Comparison of ENCODE assay signal across 21 cellular contexts in the genomic region with DNA sequence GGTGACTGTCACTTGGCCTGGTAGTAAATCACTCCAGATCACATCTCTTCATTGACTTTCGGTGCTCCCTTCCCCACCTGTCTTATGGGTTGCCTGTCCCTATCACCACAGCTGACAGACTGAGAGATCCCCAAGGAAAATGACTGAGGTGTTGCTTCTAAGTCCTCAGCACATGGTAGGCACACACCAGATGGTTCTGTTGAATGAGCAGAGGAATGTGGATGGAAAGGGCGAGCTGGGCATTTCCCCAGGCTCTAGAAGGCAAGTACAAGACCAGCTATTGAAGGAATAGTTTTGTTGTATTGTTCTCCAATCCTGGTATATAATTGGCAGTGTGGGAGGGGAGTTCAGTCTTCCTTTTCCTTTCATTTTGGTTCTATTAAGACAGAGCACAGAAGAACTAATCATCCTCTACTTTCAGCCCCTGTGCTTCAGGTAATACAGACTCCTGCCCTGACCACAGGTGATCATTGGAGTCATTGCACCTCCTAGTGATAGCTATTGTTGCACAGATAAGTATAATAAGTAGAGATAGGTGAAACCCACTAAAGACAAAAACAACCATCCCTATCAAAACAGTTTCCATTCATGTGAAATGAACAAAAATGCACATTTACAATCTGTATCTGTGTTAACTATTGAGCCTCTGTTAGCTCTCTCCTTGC.
DNase-seq lines count a peak whose midpoint lies in the region; ATAC-seq, FAIRE-seq and TF ChIP-seq lines count a peak whose summit lies in the region.
"Had no signal": no experiment of that assay in that cellular context is flagged by ENCODE, and none has a peak within 500 bp of the region (broad histone marks: within the 10 kb centered on the region; RNA-seq: fewer than 3 reads in every experiment).

No MANE protein-coding gene starts in this region.

- intact Hi-C loops in left lung (cut with DNase I), result no loop called here

- H3K4me1 Mint-ChIP-seq in endodermal cell, result peaks cover 15% of the 10 kb centered on the region
- H3K4me1 Mint-ChIP-seq: CD14-positive monocyte; stimulated activated naive CD8-positive, alpha-beta T cell treated with anti-CD3 and anti-CD28 coated beads, Interleukin-15, amount 100 ng/mL, for 72 hours had no signal

- no peak overlapping the region for H3K27ac Mint-ChIP-seq in endodermal cell
- H3K27ac Mint-ChIP-seq: activated T-cell treated with anti-CD3 and anti-CD28 coated beads, Interleukin-2, amount 50 U/mL, for 24 hours; CD14-positive monocyte; stimulated activated naive CD8-positive, alpha-beta T cell treated with anti-CD3 and anti-CD28 coated beads, Interleukin-15, amount 100 ng/mL, for 72 hours had no signal

- H3K4me1 ChIP-seq in endodermal cell (ENCODE audit: control insufficient read depth, insufficient read depth, low read length), result no peaks in the 10 kb centered on the region
- H3K4me1 ChIP-seq in left lung, result no peaks in the 10 kb centered on the region
- H3K4me1 ChIP-seq: A549, uterus had no signal

- no peaks in the 10 kb centered on the region for H3K9me3 Mint-ChIP-seq in endodermal cell
- H3K9me3 Mint-ChIP-seq: activated T-cell treated with anti-CD3 and anti-CD28 coated beads, Interleukin-2, amount 50 U/mL, for 24 hours; stimulated activated naive CD8-positive, alpha-beta T cell treated with anti-CD3 and anti-CD28 coated beads, Interleukin-15, amount 100 ng/mL, for 72 hours had no signal

- TF ChIP-seq POLR2A in GM12892 (IDR thresholded peaks at IDR 0.05; ENCODE audit: low read depth, low read length), result no peak

- H3K36me3 ChIP-seq in endodermal cell (ENCODE audit: control insufficient read depth, insufficient read depth, low read length), result no peaks in the 10 kb centered on the region
- H3K36me3 ChIP-seq in left lung, result no peaks in the 10 kb centered on the region
- H3K36me3 ChIP-seq: brain microvascular endothelial cell, uterus had no signal

- H3K36me3 Mint-ChIP-seq in endodermal cell (ENCODE audit: low read depth), result no peaks in the 10 kb centered on the region
- H3K36me3 Mint-ChIP-seq: CD14-positive monocyte had no signal

- H3K4me3 ChIP-seq in endodermal cell (ENCODE audit: low read length) (peak overlapping the region; percentile 79), left lung (no peak overlapping the region)
- H3K4me3 ChIP-seq: A549, uterus had no signal

- ATAC-seq in left lung (peak; percentile 39), HG03354 (IDR thresholded peaks at IDR 0.05; ENCODE audit: poor library complexity, severe bottlenecking, unreplicated experiment) (no peak)
- ATAC-seq: A549, left ventricle myocardium superior, Panc1 had no signal

- H3K27me3 ChIP-seq in endodermal cell (ENCODE audit: control insufficient read depth, insufficient read depth, low read length, poor library complexity, severe bottlenecking) (peaks cover 12% of the 10 kb centered on the region), left lung (peaks cover 3 to 35% of the 10 kb centered on the region in 2 donors)

- peak overlapping the region; percentile 54 for H3K4me3 Mint-ChIP-seq in endodermal cell
- H3K4me3 Mint-ChIP-seq: activated T-cell treated with anti-CD3 and anti-CD28 coated beads, Interleukin-2, amount 50 U/mL, for 24 hours; stimulated activated naive CD8-positive, alpha-beta T cell treated with anti-CD3 and anti-CD28 coated beads, Interleukin-15, amount 100 ng/mL, for 72 hours had no signal

- H3K9ac ChIP-seq in endodermal cell (ENCODE audit: extremely low read depth, low read length, poor library complexity, severe bottlenecking), result no peak overlapping the region

- H3K27ac ChIP-seq in endodermal cell (ENCODE audit: low read depth, low read length), result no peak overlapping the region
- H3K27ac ChIP-seq in left lung, result no peak overlapping the region
- H3K27ac ChIP-seq: A549, brain microvascular endothelial cell, uterus had no signal

- FAIRE-seq in urothelium cell line (lab: Jason Lieb, UNC) (peak; percentile 23), GM12892 (lab: Jason Lieb, UNC) (no peak)
- FAIRE-seq: A549 had no signal

- H3K9me3 ChIP-seq in endodermal cell (ENCODE audit: control insufficient read depth, low read length) (no peaks in the 10 kb centered on the region), left lung (no peaks in the 10 kb centered on the region)
- H3K9me3 ChIP-seq: A549, uterus had no signal

- TF ChIP-seq CTCF in endodermal cell (conservative IDR thresholded peaks at IDR 0.05) (peak; percentile 22), left lung (IDR thresholded peaks at IDR 0.05) (no peak)

- DNase-seq in NCI-H748 (lab: John Stamatoyannopoulos, UW; ENCODE audit: unreplicated experiment), result peak; percentile 2
- DNase-seq in NCI-H748 treated with DMSO at 0.1 percent for 48 hours (lab: John Stamatoyannopoulos, UW), result no peak
- DNase-seq in endodermal cell, result peak; percentile 52
- no peak for DNase-seq in left lung
- no peak for DNase-seq in urothelium cell line (ENCODE audit: low spot score)
- no peak for DNase-seq in stimulated activated CD4-positive, alpha-beta T cell treated with anti-CD3 and anti-CD28 coated beads, Interleukin-1b, Interleukin-23, amount 100 ng/mL, for 48 hours
- DNase-seq in GM12892 (ENCODE audit: insufficient read length), result no peak
- DNase-seq: activated CD4-positive, alpha-beta T cell treated with anti-CD3 and anti-CD28 coated beads, Interleukin-2, amount 50 U/mL, for 4 hours; activated naive CD4-positive, alpha-beta T cell treated with anti-CD3 and anti-CD28 coated beads, Interleukin-2, amount 50 U/mL, for 16 hours; activated T-cell treated with anti-CD3 and anti-CD28 coated beads, Interleukin-2, amount 50 U/mL, for 24 hours; brain microvascular endothelial cell; DND-41; left ventricle myocardium superior; NCI-H187; NCI-H510A treated with DMSO at 0.1 percent for 48 hours; stimulated activated naive CD8-positive, alpha-beta T cell treated with anti-CD3 and anti-CD28 coated beads, Interleukin-15, amount 100 ng/mL, for 72 hours; uterus had no signal

- H3K27me3 Mint-ChIP-seq in endodermal cell (ENCODE audit: insufficient read depth), result peaks cover 9% of the 10 kb centered on the region

- WGBS in endodermal cell (ENCODE audit: insufficient coverage in 1 of 2, insufficient read length in 1 of 2), 2 experiments, result 50 to 92% methylated on average over 1 to 2 of the region's 2 CpGs

Comparison
In these comparisons a context has a peak if more than half of its experiments do, and no peak if none do; other contexts are left out.
1. DNase-seq: peak in NCI-H748 (single experiment) and endodermal cell (single experiment); none in NCI-H748 treated with DMSO at 0.1 percent for 48 hours (single experiment), left lung (0 of 2), urothelium cell line (single experiment), stimulated activated CD4-positive, alpha-beta T cell treated with anti-CD3 and anti-CD28 coated beads, Interleukin-1b, Interleukin-23, amount 100 ng/mL, for 48 hours (single experiment) and GM12892 (single experiment).